6 cellular contexts compared by ENCODE assay signal in genomic region chr17:43090022-43090421, GRCh38.
"Had no signal": no experiment of that assay in that cellular context is flagged by ENCODE, and none has a peak within 500 bp of the region (broad histone marks: within the 10 kb centered on the region; RNA-seq: fewer than 3 reads in every experiment).

No MANE protein-coding gene starts in this region.

- ATAC-seq: GM12878 had no signal

- DNase-seq: GDM1, GF-D8 had no signal

- FAIRE-seq: G401.6, GM12878, GM18507, GM19239 had no signal

- H3K4me3 ChIP-seq: GM12878 had no signal
